In the genomic region with DNA sequence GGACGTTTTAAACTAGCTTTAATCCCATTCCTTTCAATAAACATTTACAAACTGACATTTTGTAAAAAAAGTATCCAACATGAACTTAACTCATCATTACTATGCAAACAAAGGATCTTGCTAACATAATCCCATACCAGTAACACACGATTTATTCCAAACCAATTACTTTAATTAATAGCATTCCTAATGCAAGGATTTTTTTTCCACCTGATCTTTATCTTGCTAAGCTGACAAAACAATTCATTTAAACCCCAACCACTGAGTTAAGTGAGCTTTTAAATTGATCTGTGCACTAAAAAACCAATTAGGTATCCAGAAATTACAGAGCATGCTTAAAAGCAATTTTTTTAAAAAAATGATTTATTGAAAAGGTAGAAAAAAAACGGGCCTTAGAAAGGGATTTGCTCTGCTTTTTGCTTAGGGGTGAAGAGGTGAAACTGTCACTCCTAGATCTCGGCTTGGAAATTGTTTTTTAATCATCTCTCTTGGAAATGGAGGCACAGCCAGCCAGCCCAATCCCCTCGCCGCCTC, we compare ENCODE assay signal across 8 cellular contexts. TPM values are rescaled to one million over a fixed set of nuclear protein-coding genes. Genes with fewer than 3 reads are reported as not detected.
A peak's percentile ranks its signal among the peaks of the same experiment; 100 is the strongest.
DNase-seq lines count a peak whose midpoint lies in the region; ATAC-seq and TF ChIP-seq lines count a peak whose summit lies in the region.

No MANE protein-coding gene starts in this region.

- H3K23ac ChIP-seq in mesenchymal stem cell (ENCODE audit: low read length in 2 of 2), result no peak overlapping the region

- no peak overlapping the region for H2AK5ac ChIP-seq in mesenchymal stem cell (ENCODE audit: low read length, severe bottlenecking)

- peak overlapping the region; percentile 97 for H3K9ac ChIP-seq in mesenchymal stem cell (ENCODE audit: low read length)

- POLR2A ChIA-PET in GM10248 (lab: Yijun Ruan, JAX), result no interaction called here

- TF ChIP-seq CTCF in brain (conservative IDR thresholded peaks at IDR 0.05) (no peak), GM10248 (IDR thresholded peaks at IDR 0.05; ENCODE audit: control extremely low read depth, extremely low read depth, low read depth, missing control alignments) (no peak)

- no peak overlapping the region for H4K91ac ChIP-seq in mesenchymal stem cell (ENCODE audit: low read length)

- H2BK15ac ChIP-seq in mesenchymal stem cell (ENCODE audit: low read depth, poor library complexity, severe bottlenecking), result no peak overlapping the region

- CTCF ChIA-PET in activated naive CD4-positive, alpha-beta T cell treated with anti-CD3 and anti-CD28 coated beads, Interleukin-2, amount 10 ng/mL, durations not matched to agents 7 days and 5 days (lab: Charles Lee), result interaction anchor here (0.8 to 12.6 kb wide), 9 partner anchors 11 to 227 kb away, joined by 3 to 182 read pairs (median 3); no protein-coding TSS in a partner anchor
- CTCF ChIA-PET in GM10248 (lab: Yijun Ruan, JAX), result interaction anchor here (0.9 to 8.6 kb wide), 11 partner anchors 11 to 223 kb away, joined by 3 to 69 read pairs (median 5); no protein-coding TSS in a partner anchor

- H3K4me3 ChIP-seq in mesenchymal stem cell (ENCODE audit: insufficient read depth in 1 of 2, low read depth in 1 of 2, low read length in 2 of 2) (peak overlapping the region; percentile 92 to 96), urinary bladder (ENCODE audit: low read depth, low read length) (peak overlapping the region; percentile 89)

- H3K4me1 ChIP-seq in mesenchymal stem cell (ENCODE audit: control insufficient read depth, insufficient read depth, low read depth, low read length), result peaks cover 13% of the 10 kb centered on the region
- H3K4me1 ChIP-seq in urinary bladder (ENCODE audit: insufficient read depth), result no peaks in the 10 kb centered on the region

- peaks cover 9% of the 10 kb centered on the region for H3K27me3 Mint-ChIP-seq in activated naive CD4-positive, alpha-beta T cell treated with anti-CD3 and anti-CD28 coated beads, Interleukin-2, amount 10 ng/mL, durations not matched to agents 7 days and 5 days
- peaks cover 33% of the 10 kb centered on the region for H3K27me3 Mint-ChIP-seq in brain

- H3K4me2 ChIP-seq in mesenchymal stem cell (ENCODE audit: low read length, poor library complexity, severe bottlenecking), result peak overlapping the region; percentile 100

- peak overlapping the region; percentile 16 for H3K27ac Mint-ChIP-seq in activated naive CD4-positive, alpha-beta T cell treated with anti-CD3 and anti-CD28 coated beads, Interleukin-2, amount 10 ng/mL, durations not matched to agents 7 days and 5 days
- H3K27ac Mint-ChIP-seq in brain, result peak overlapping the region; percentile 73 to 97 (median 95)

- no peak overlapping the region for H3K14ac ChIP-seq in mesenchymal stem cell (ENCODE audit: low read length in 2 of 2)

- no peak overlapping the region for H2BK120ac ChIP-seq in mesenchymal stem cell (ENCODE audit: low read depth, low read length)

- H3K36me3 Mint-ChIP-seq in activated naive CD4-positive, alpha-beta T cell treated with anti-CD3 and anti-CD28 coated beads, Interleukin-2, amount 10 ng/mL, durations not matched to agents 7 days and 5 days, result peaks cover 46% of the 10 kb centered on the region
- peaks cover 33% of the 10 kb centered on the region for H3K36me3 Mint-ChIP-seq in brain

- no peak overlapping the region for H2AFZ ChIP-seq in mesenchymal stem cell (ENCODE audit: low read depth, low read length)

- H3K4me1 Mint-ChIP-seq in activated naive CD4-positive, alpha-beta T cell treated with anti-CD3 and anti-CD28 coated beads, Interleukin-2, amount 10 ng/mL, durations not matched to agents 7 days and 5 days, result peaks cover 70% of the 10 kb centered on the region
- H3K4me1 Mint-ChIP-seq in brain, result peaks cover 58% of the 10 kb centered on the region

- H3K27me3 ChIP-seq in mesenchymal stem cell (ENCODE audit: control insufficient read depth in 1 of 2, insufficient read depth in 1 of 2, low read length in 2 of 2), result no peaks in the 10 kb centered on the region

- ATAC-seq in HG03159 (IDR thresholded peaks at IDR 0.05; ENCODE audit: unreplicated experiment) (no peak), HG02973 (IDR thresholded peaks at IDR 0.05; ENCODE audit: unreplicated experiment) (no peak)

- H3K18ac ChIP-seq in mesenchymal stem cell (ENCODE audit: low read depth in 1 of 2, low read length in 2 of 2), result peak overlapping the region in 1 of 2 experiments; percentile 38

- no peak for DNase-seq in activated naive CD4-positive, alpha-beta T cell treated with anti-CD3 and anti-CD28 coated beads, Interleukin-2, amount 10 ng/mL, durations not matched to agents 7 days and 5 days
- no peak for DNase-seq in activated naive CD4-positive, alpha-beta T cell treated with Interleukin-2 at 50 U/mL for 16 hours
- DNase-seq in mesenchymal stem cell (no peak), GM10248 (ENCODE audit: extremely low spot score) (no peak)

- H2BK12ac ChIP-seq in mesenchymal stem cell (ENCODE audit: low read length in 2 of 2), result no peak overlapping the region

- no peaks in the 10 kb centered on the region for H3K9me3 Mint-ChIP-seq in activated naive CD4-positive, alpha-beta T cell treated with anti-CD3 and anti-CD28 coated beads, Interleukin-2, amount 10 ng/mL, durations not matched to agents 7 days and 5 days
- H3K9me3 Mint-ChIP-seq in brain, result no peaks in the 10 kb centered on the region

- 20% methylated on average over 6 of the region's 6 CpGs for WGBS in mesenchymal stem cell
- WGBS in urinary bladder, result 44% methylated on average over 6 of the region's 6 CpGs

- peak overlapping the region; percentile 86 for H3K4me3 Mint-ChIP-seq in activated naive CD4-positive, alpha-beta T cell treated with anti-CD3 and anti-CD28 coated beads, Interleukin-2, amount 10 ng/mL, durations not matched to agents 7 days and 5 days
- H3K4me3 Mint-ChIP-seq in brain, result peak overlapping the region; percentile 93 to 98 (median 94)

- no peak overlapping the region for H2BK5ac ChIP-seq in mesenchymal stem cell (ENCODE audit: low read depth, low read length, poor library complexity, severe bottlenecking)

- peaks cover 0 to 33% of the 10 kb centered on the region in 2 experiments for H3K36me3 ChIP-seq in mesenchymal stem cell (ENCODE audit: control insufficient read depth in 1 of 2, insufficient read depth in 2 of 2, low read depth in 1 of 2, low read length in 2 of 2)
- H3K36me3 ChIP-seq in urinary bladder (ENCODE audit: insufficient read depth), result no peaks in the 10 kb centered on the region

- H3K27ac ChIP-seq in mesenchymal stem cell (ENCODE audit: low read length, poor library complexity, severe bottlenecking), result no peak overlapping the region
- no peak overlapping the region for H3K27ac ChIP-seq in urinary bladder (ENCODE audit: low read depth)

- no peaks in the 10 kb centered on the region for H3K9me3 ChIP-seq in mesenchymal stem cell (ENCODE audit: control insufficient read depth, low read length)

- H3K79me1 ChIP-seq in mesenchymal stem cell (replicated peaks; ENCODE audit: low read length, poor library complexity, severe bottlenecking), result peaks cover 7% of the 10 kb centered on the region

- no peak overlapping the region for H3K4ac ChIP-seq in mesenchymal stem cell (ENCODE audit: low read depth in 1 of 2, low read length in 2 of 2)

- H4K8ac ChIP-seq in mesenchymal stem cell (ENCODE audit: low read length), result no peak overlapping the region

RNA-seq across cellular contexts. Expression of a gene that starts 1.2 kb away (rescaled TPM):
- polyA plus RNA-seq in brain (ENCODE audit: insufficient read depth, low read depth, low replicate concordance) (48.1 TPM), urinary bladder (44.8 TPM)
- 8.4 TPM for polyA plus RNA-seq in mesenchymal stem cell (2013, experiment 1 of 2)
- polyA plus RNA-seq in mesenchymal stem cell (2013, experiment 2 of 2), result 8.4 TPM
- 55.6 TPM for total RNA-seq in urinary bladder
